ENCODE assay signal across 2 cellular contexts in the genomic region with DNA sequence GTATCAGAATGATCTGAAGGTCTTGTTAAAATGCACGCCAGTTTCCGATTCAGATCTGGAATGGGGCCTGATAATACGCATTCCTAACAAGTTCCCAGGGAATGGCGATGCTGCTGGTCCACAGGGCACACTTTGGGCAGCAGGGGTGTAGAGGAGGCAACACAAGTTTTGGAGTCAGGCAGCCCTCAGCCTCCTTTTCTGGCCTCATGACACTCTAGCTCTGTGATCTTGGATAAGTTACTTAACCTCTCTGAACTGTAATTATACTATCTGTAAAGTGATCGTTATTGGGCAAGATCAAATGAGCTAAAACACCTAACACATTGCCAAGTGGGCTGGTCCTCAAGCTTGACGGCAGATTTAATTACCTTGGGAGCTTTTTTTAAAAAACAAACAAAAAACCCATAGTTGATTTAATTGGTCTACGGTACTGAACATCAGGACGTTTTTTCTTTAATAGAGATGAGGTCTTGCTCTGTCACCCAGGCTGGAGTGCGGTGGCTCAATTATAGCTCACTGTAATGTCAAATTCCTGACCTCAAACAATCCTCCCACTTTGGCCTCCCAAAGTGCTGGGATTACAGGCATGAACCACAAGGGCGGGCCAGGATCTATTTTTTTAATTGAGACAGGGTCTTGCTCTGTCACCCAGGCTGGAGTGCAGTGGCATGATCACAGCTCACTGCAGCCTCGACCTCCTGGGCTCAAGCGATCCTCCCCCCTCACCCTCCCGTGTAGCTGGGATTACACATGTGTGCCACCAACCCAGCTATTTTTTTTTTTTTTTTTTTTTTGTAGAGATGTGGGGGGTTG.
TF ChIP-seq lines count a peak whose summit lies in the region.

No MANE protein-coding gene starts in this region.

TF ChIP-seq in Ishikawa, 13 proteins besides CTCF, POLR2A, EP300 and RAD21:
- TF ChIP-seq NFIC (IDR thresholded peaks at IDR 0.05) (peak; percentile 14; the same call in 1 of the 2 replicates), CEBPB (IDR thresholded peaks at IDR 0.05) (0 out of 2 replicates have a peak, but pooled peaks have one; percentile 2), TAF1 (IDR thresholded peaks at IDR 0.05; ENCODE audit: low read depth) (no peak), TEAD4 (IDR thresholded peaks at IDR 0.05) (peak; percentile 38; the same call in 1 of the 2 replicates)
- TF ChIP-seq, protein P1, sequence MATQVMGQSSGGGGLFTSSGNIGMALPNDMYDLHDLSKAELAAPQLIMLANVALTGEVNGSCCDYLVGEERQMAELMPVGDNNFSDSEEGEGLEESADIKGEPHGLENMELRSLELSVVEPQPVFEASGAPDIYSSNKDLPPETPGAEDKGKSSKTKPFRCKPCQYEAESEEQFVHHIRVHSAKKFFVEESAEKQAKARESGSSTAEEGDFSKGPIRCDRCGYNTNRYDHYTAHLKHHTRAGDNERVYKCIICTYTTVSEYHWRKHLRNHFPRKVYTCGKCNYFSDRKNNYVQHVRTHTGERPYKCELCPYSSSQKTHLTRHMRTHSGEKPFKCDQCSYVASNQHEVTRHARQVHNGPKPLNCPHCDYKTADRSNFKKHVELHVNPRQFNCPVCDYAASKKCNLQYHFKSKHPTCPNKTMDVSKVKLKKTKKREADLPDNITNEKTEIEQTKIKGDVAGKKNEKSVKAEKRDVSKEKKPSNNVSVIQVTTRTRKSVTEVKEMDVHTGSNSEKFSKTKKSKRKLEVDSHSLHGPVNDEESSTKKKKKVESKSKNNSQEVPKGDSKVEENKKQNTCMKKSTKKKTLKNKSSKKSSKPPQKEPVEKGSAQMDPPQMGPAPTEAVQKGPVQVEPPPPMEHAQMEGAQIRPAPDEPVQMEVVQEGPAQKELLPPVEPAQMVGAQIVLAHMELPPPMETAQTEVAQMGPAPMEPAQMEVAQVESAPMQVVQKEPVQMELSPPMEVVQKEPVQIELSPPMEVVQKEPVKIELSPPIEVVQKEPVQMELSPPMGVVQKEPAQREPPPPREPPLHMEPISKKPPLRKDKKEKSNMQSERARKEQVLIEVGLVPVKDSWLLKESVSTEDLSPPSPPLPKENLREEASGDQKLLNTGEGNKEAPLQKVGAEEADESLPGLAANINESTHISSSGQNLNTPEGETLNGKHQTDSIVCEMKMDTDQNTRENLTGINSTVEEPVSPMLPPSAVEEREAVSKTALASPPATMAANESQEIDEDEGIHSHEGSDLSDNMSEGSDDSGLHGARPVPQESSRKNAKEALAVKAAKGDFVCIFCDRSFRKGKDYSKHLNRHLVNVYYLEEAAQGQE (IDR thresholded peaks at IDR 0.05; ENCODE audit: low read depth), result no peak
TF ChIP-seq in Ishikawa: peak in this region for 3.

TF ChIP-seq in K562, 482 proteins besides CTCF, POLR2A, EP300 and RAD21:
- no peak for TF ChIP-seq PCBP2 (IDR thresholded peaks at IDR 0.05; ENCODE audit: low read depth, low read length, poor library complexity, severe bottlenecking)
- TF ChIP-seq, protein P2, sequence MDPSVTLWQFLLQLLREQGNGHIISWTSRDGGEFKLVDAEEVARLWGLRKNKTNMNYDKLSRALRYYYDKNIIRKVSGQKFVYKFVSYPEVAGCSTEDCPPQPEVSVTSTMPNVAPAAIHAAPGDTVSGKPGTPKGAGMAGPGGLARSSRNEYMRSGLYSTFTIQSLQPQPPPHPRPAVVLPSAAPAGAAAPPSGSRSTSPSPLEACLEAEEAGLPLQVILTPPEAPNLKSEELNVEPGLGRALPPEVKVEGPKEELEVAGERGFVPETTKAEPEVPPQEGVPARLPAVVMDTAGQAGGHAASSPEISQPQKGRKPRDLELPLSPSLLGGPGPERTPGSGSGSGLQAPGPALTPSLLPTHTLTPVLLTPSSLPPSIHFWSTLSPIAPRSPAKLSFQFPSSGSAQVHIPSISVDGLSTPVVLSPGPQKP (CRISPR knock-in tag; IDR thresholded peaks at IDR 0.05), result no peak
- TF ChIP-seq, protein P3, sequence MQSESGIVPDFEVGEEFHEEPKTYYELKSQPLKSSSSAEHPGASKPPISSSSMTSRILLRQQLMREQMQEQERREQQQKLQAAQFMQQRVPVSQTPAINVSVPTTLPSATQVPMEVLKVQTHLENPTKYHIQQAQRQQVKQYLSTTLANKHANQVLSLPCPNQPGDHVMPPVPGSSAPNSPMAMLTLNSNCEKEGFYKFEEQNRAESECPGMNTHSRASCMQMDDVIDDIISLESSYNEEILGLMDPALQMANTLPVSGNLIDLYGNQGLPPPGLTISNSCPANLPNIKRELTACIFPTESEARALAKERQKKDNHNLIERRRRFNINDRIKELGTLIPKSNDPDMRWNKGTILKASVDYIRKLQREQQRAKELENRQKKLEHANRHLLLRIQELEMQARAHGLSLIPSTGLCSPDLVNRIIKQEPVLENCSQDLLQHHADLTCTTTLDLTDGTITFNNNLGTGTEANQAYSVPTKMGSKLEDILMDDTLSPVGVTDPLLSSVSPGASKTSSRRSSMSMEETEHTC (IDR thresholded peaks at IDR 0.05), result no peak
- TF ChIP-seq NFXL1 (CRISPR knock-in tag; IDR thresholded peaks at IDR 0.05), result no peak
- TF ChIP-seq RBM25 (IDR thresholded peaks at IDR 0.05; ENCODE audit: low read depth, low read length, severe bottlenecking), result peak; percentile 78
- TF ChIP-seq, protein P4, sequence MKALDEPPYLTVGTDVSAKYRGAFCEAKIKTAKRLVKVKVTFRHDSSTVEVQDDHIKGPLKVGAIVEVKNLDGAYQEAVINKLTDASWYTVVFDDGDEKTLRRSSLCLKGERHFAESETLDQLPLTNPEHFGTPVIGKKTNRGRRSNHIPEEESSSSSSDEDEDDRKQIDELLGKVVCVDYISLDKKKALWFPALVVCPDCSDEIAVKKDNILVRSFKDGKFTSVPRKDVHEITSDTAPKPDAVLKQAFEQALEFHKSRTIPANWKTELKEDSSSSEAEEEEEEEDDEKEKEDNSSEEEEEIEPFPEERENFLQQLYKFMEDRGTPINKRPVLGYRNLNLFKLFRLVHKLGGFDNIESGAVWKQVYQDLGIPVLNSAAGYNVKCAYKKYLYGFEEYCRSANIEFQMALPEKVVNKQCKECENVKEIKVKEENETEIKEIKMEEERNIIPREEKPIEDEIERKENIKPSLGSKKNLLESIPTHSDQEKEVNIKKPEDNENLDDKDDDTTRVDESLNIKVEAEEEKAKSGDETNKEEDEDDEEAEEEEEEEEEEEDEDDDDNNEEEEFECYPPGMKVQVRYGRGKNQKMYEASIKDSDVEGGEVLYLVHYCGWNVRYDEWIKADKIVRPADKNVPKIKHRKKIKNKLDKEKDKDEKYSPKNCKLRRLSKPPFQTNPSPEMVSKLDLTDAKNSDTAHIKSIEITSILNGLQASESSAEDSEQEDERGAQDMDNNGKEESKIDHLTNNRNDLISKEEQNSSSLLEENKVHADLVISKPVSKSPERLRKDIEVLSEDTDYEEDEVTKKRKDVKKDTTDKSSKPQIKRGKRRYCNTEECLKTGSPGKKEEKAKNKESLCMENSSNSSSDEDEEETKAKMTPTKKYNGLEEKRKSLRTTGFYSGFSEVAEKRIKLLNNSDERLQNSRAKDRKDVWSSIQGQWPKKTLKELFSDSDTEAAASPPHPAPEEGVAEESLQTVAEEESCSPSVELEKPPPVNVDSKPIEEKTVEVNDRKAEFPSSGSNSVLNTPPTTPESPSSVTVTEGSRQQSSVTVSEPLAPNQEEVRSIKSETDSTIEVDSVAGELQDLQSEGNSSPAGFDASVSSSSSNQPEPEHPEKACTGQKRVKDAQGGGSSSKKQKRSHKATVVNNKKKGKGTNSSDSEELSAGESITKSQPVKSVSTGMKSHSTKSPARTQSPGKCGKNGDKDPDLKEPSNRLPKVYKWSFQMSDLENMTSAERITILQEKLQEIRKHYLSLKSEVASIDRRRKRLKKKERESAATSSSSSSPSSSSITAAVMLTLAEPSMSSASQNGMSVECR (CRISPR knock-in tag; IDR thresholded peaks at IDR 0.05), result no peak
- TF ChIP-seq, protein P5, sequence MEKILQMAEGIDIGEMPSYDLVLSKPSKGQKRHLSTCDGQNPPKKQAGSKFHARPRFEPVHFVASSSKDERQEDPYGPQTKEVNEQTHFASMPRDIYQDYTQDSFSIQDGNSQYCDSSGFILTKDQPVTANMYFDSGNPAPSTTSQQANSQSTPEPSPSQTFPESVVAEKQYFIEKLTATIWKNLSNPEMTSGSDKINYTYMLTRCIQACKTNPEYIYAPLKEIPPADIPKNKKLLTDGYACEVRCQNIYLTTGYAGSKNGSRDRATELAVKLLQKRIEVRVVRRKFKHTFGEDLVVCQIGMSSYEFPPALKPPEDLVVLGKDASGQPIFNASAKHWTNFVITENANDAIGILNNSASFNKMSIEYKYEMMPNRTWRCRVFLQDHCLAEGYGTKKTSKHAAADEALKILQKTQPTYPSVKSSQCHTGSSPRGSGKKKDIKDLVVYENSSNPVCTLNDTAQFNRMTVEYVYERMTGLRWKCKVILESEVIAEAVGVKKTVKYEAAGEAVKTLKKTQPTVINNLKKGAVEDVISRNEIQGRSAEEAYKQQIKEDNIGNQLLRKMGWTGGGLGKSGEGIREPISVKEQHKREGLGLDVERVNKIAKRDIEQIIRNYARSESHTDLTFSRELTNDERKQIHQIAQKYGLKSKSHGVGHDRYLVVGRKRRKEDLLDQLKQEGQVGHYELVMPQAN (IDR thresholded peaks at IDR 0.05; ENCODE audit: borderline replicate concordance), result no peak
- no peak for TF ChIP-seq FOXK2 (conservative IDR thresholded peaks at IDR 0.05 in 1 of 2, IDR thresholded peaks at IDR 0.05 in 1 of 2; ENCODE audit: low read depth in 2 of 2)
- TF ChIP-seq DDX20 (tag; IDR thresholded peaks at IDR 0.05; ENCODE audit: low read depth), result no peak
- peak; percentile 44 for TF ChIP-seq ZFP36 (IDR thresholded peaks at IDR 0.05; ENCODE audit: low read depth, low read length, partially characterized antibody)
- TF ChIP-seq ZNF431 (CRISPR knock-in tag; IDR thresholded peaks at IDR 0.05), result no peak
- TF ChIP-seq CBFA2T2 (conservative IDR thresholded peaks at IDR 0.05), result no peak
